ENCODE assay signal across 28 cellular contexts in the genomic region with DNA sequence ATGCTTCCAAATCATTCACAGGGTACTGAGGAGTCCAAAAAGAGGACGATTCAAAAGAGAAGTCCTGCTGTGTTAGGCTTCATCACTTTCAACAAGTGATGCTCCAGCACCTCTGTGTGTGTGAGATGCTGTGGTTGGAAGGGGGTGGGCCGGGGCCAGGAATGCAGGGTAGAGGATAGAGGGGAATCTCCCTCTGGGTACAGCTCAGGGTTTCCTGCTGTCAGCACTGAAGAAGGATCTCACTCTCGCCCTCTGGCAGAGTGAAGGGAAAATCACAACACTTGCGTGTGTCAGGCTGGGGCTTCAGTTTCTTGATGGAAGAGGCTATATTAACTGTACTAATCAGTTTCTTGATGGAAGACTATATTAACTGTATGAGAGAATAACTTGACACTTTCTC. TPM values are rescaled to one million over a fixed set of nuclear protein-coding genes. Genes with fewer than 3 reads are reported as not detected.
DNase-seq lines count a peak whose midpoint lies in the region; ATAC-seq, FAIRE-seq and TF ChIP-seq lines count a peak whose summit lies in the region.
"Had no signal": no experiment of that assay in that cellular context is flagged by ENCODE, and none has a peak within 500 bp of the region (broad histone marks: within the 10 kb centered on the region; RNA-seq: fewer than 3 reads in every experiment).

No MANE protein-coding gene starts in this region.

- H3K4me1 ChIP-seq in HepG2 (ENCODE audit: insufficient read depth, low read length): peaks cover 19% of the 10 kb centered on the region
- H3K4me1 ChIP-seq in right lobe of liver: peaks cover 0 to 4% (median 0%) of the 10 kb centered on the region in 4 donors
- H3K4me1 ChIP-seq in GM12878 (ENCODE audit: control insufficient read depth, insufficient read depth, low read length): no peaks in the 10 kb centered on the region
- H3K4me1 ChIP-seq in suprapubic skin: no peaks in the 10 kb centered on the region
- H3K4me1 ChIP-seq: breast epithelium, tibial nerve had no signal

- peak; percentile 44; the same call in 2 of the 3 replicates for ATAC-seq in HepG2
- ATAC-seq in right lobe of liver: no peak
- peak; percentile 45 for ATAC-seq in GM12878
- ATAC-seq in GM19463 (IDR thresholded peaks at IDR 0.05; ENCODE audit: unreplicated experiment): no peak
- ATAC-seq: left lung had no signal

- DNase-seq in HepG2 (ENCODE audit: low spot score) (no peak), right lobe of liver (no peak), GM12878 (ENCODE audit: low read depth, low spot score) (no peak), kidney glomerular epithelial cell (lab: John Stamatoyannopoulos, UW) (peak; percentile 12), AG08395 (ENCODE audit: low spot score) (no peak), CD1c-positive myeloid dendritic cell (ENCODE audit: extremely low spot score) (no peak), suprapubic skin (ENCODE audit: low spot score in 2 of 2) (no peak)
- DNase-seq: activated naive CD4-positive, alpha-beta T cell treated with anti-CD3 and anti-CD28 coated beads for 36 hours; effector CD4-positive, alpha-beta T cell; erythroblast; left lung; mesenchymal stem cell; nucleus accumbens; PC-9; SHP77 treated with DMSO at 0.1 percent for 48 hours; stimulated activated CD4-positive, alpha-beta T cell treated with anti-CD3 and anti-CD28 coated beads, Interleukin-1b, Interleukin-23, amount 100 ng/mL, for 48 hours; stimulated activated CD8-positive, alpha-beta memory T cell treated with anti-CD3 and anti-CD28 coated beads, Interleukin-4, amount 100 ng/mL, for 48 hours; SW 1271; T1000 had no signal

- H3K27me3 ChIP-seq in HepG2 (ENCODE audit: control insufficient read depth in 1 of 2, insufficient read depth in 2 of 2, low read length in 2 of 2) (peaks cover 0 to 17% of the 10 kb centered on the region in 2 experiments; a peak in 2 of 5 replicates), right lobe of liver (no peaks in the 10 kb centered on the region), GM12878 (replicated peaks in 1 of 2; ENCODE audit: control insufficient read depth in 2 of 2, insufficient read depth in 2 of 2, low read length in 1 of 2) (peaks cover 0 to 1% of the 10 kb centered on the region in 2 experiments; a peak in 2 of 4 replicates), suprapubic skin (peaks cover 10% of the 10 kb centered on the region)
- H3K27me3 ChIP-seq: left lung, tibial nerve had no signal

- SMC1A ChIA-PET in GM12878 (lab: Charles Lee; ENCODE audit: uncharacterized antibody, unreplicated experiment): no interaction called here

- H3K9me3 ChIP-seq in HepG2 (ENCODE audit: low read length) (no peaks in the 10 kb centered on the region), right lobe of liver (no peaks in the 10 kb centered on the region), GM12878 (replicated peaks; ENCODE audit: control insufficient read depth, insufficient read depth, low read length) (no peaks in the 10 kb centered on the region), suprapubic skin (no peaks in the 10 kb centered on the region)
- H3K9me3 ChIP-seq: breast epithelium, left lung, tibial nerve had no signal

- H3K27ac ChIP-seq in HepG2 (ENCODE audit: extremely low read length, insufficient read depth, low read length) (no peak overlapping the region), right lobe of liver (no peak overlapping the region), GM12878 (ENCODE audit: control insufficient read depth, insufficient read depth) (no peak overlapping the region), suprapubic skin (no peak overlapping the region)
- H3K27ac ChIP-seq: breast epithelium, left lung, PC-9, tibial nerve had no signal

- CTCF ChIA-PET in HepG2 (lab: Yijun Ruan, JAX; ENCODE audit: low intra/inter-chr PET ratio, low total read pairs) (no interaction called here), GM12878 (lab: Yijun Ruan, JAX) (no interaction called here)

- in situ Hi-C loops in HepG2 (cut with HindIII; ENCODE audit: extremely low pct_ligation_motif_present, low pct_unique_long_range_greater_than_20kb) (no loop called here), GM12878 (cut with MboI) (no loop called here)

- H3K79me2 ChIP-seq in HepG2 (ENCODE audit: insufficient read depth, low read length) (no peaks in the 10 kb centered on the region), GM12878 (ENCODE audit: control insufficient read depth, insufficient read depth, low read length) (no peaks in the 10 kb centered on the region)

- 8% methylated on average over 3 of the region's 4 CpGs for WGBS in HepG2 (ENCODE audit: low lambda C conversion rate)
- WGBS in right lobe of liver (ENCODE audit: insufficient coverage, low coverage, low lambda C conversion rate, missing lambda C conversion rate): 36% methylated on average over 3 of the region's 4 CpGs
- WGBS in GM12878 (ENCODE audit: insufficient coverage, insufficient replicate concordance, low lambda C conversion rate, missing lambda C conversion rate): 13% methylated on average over 4 of the region's 4 CpGs
- 17% methylated on average over 4 of the region's 4 CpGs for WGBS in suprapubic skin

- intact Hi-C loops in HepG2 (cut with micrococcal nuclease; ENCODE audit: unreplicated experiment) (no loop called here), right lobe of liver (cut with DNase I) (no loop called here), GM12878 (cut with micrococcal nuclease; ENCODE audit: unreplicated experiment) (no loop called here)

- TF ChIP-seq CTCF in HepG2 (CRISPR knock-in tag; IDR thresholded peaks at IDR 0.05): no peak
- no peak for TF ChIP-seq CTCF in right lobe of liver (IDR thresholded peaks at IDR 0.05)
- TF ChIP-seq CTCF in GM12878 (IDR thresholded peaks at IDR 0.05 in 2 of 3, conservative IDR thresholded peaks at IDR 0.05 in 1 of 3; ENCODE audit: control insufficient read depth in 2 of 3, extremely low read depth in 1 of 3, insufficient read depth in 1 of 3, low read depth in 3 of 3, low read length in 3 of 3): no peak
- no peak for TF ChIP-seq CTCF in suprapubic skin (IDR thresholded peaks at IDR 0.05)

- TF ChIP-seq EP300 in HepG2 (IDR thresholded peaks at IDR 0.05; ENCODE audit: low read depth in 2 of 2, low read length in 2 of 2): no peak
- no peak for TF ChIP-seq EP300 in HepG2 (CRISPR knock-in tag; IDR thresholded peaks at IDR 0.05; ENCODE audit: borderline replicate concordance)
- no peak for TF ChIP-seq EP300 in GM12878 (IDR thresholded peaks at IDR 0.05; ENCODE audit: borderline replicate concordance in 1 of 2, control insufficient read depth in 1 of 2, low read depth in 2 of 2, low read length in 2 of 2)
- TF ChIP-seq EP300 in suprapubic skin (IDR thresholded peaks at IDR 0.05): no peak

- POLR2A ChIA-PET in HepG2 (lab: Yijun Ruan, JAX): no interaction called here
- POLR2A ChIA-PET in GM12878 (lab: Charles Lee): no interaction called here

- no peak overlapping the region for H2AFZ ChIP-seq in HepG2 (ENCODE audit: low read length)
- H2AFZ ChIP-seq in GM12878 (ENCODE audit: control insufficient read depth, low read depth, low read length): no peak overlapping the region
- H2AFZ ChIP-seq: PC-9 had no signal

- no peak overlapping the region for H3K9ac ChIP-seq in HepG2 (ENCODE audit: insufficient read depth, low read depth, low read length)
- no peak overlapping the region for H3K9ac ChIP-seq in GM12878 (ENCODE audit: control insufficient read depth, insufficient read depth, low read length)

- TF ChIP-seq POLR2A in HepG2 (IDR thresholded peaks at IDR 0.05; ENCODE audit: insufficient read depth in 1 of 2, low read depth in 2 of 2, low read length in 2 of 2) (no peak), right lobe of liver (IDR thresholded peaks at IDR 0.05) (no peak), GM12878 (IDR thresholded peaks at IDR 0.05; ENCODE audit: low read depth, low read length) (no peak), suprapubic skin (IDR thresholded peaks at IDR 0.05) (no peak)

- no TSS peak for BruUV-seq in HepG2 (replicated peaks; lab: Mats Ljungman, UMichigan)
- no TSS peak for BruUV-seq in GM12878 (replicated peaks; lab: Mats Ljungman, UMichigan)

- no peak for TF ChIP-seq RAD21 in HepG2 (CRISPR knock-in tag; IDR thresholded peaks at IDR 0.05)
- TF ChIP-seq RAD21 in GM12878 (IDR thresholded peaks at IDR 0.05; ENCODE audit: insufficient read depth, low read depth, low read length): no peak

- RAD21 ChIA-PET in GM12878 (lab: Charles Lee; ENCODE audit: unreplicated experiment): no interaction called here

- H4K20me1 ChIP-seq in HepG2 (ENCODE audit: insufficient read depth, low read length): no peaks in the 10 kb centered on the region
- H4K20me1 ChIP-seq in GM12878 (ENCODE audit: control insufficient read depth, insufficient read depth): no peaks in the 10 kb centered on the region

- H3K36me3 ChIP-seq in HepG2 (replicated peaks in 1 of 2; ENCODE audit: control insufficient read depth in 1 of 2, insufficient read depth in 2 of 2, low read length in 2 of 2) (no peaks in the 10 kb centered on the region), right lobe of liver (no peaks in the 10 kb centered on the region), GM12878 (ENCODE audit: control insufficient read depth in 2 of 2, insufficient read depth in 2 of 2, low read length in 1 of 2) (no peaks in the 10 kb centered on the region), suprapubic skin (no peaks in the 10 kb centered on the region)
- H3K36me3 ChIP-seq: breast epithelium, left lung, tibial nerve had no signal

- H3K4me3 ChIP-seq in HepG2 (replicated peaks in 1 of 3; ENCODE audit: insufficient read depth in 1 of 3, low read depth in 2 of 3, low read length in 3 of 3) (no peak overlapping the region), right lobe of liver (no peak overlapping the region), GM12878 (no peak overlapping the region), suprapubic skin (no peak overlapping the region)
- H3K4me3 ChIP-seq: breast epithelium, left lung, PC-9, smooth muscle cell, tibial nerve had no signal

- no peak overlapping the region for H3K4me2 ChIP-seq in HepG2 (ENCODE audit: low read depth, low read length)
- H3K4me2 ChIP-seq in GM12878 (ENCODE audit: control insufficient read depth, insufficient read depth): no peak overlapping the region
- H3K4me2 ChIP-seq: PC-9, smooth muscle cell had no signal

- no peak for FAIRE-seq in HepG2 (lab: Jason Lieb, UNC)
- no peak for FAIRE-seq in GM12878 (lab: Jason Lieb, UNC)
- FAIRE-seq: G401.6 had no signal

RNA-seq across cellular contexts. Expression of gene ZNF407, which starts 18.0 kb away (rescaled TPM):
- 8.3 and 8.7 TPM in 2 replicates for total RNA-seq in HepG2 (2016; rRNA removed; fragmentation: Illumina TruSeq; extraction: Trizol)
- 3.8 and 5.4 TPM in 2 replicates for total RNA-seq in HepG2 (2016; cell fraction: cytosol; rRNA removed; fragmentation: Illumina TruSeq; extraction: Trizol; ENCODE audit: low read depth)
- 7.6 and 8.5 TPM in 2 replicates for total RNA-seq in HepG2 (2016; cell fraction: insoluble cytoplasmic fraction; rRNA removed; fragmentation: Illumina TruSeq; extraction: Trizol)
- 3.2 and 3.7 TPM in 2 replicates for total RNA-seq in HepG2 (2016; cell fraction: membrane; rRNA removed; fragmentation: Illumina TruSeq; extraction: Trizol)
- 30.6 and 34.2 TPM in 2 replicates for total RNA-seq in HepG2 (2016; cell fraction: nucleus; rRNA removed; fragmentation: Illumina TruSeq; extraction: Trizol)
- 2.2 and 2.3 TPM in 2 replicates for polyA plus RNA-seq in HepG2 (2011; rRNA removed)
- polyA plus RNA-seq in HepG2 (2011; cell fraction: cytosol; rRNA removed): 1.9 TPM in 2 replicates
- polyA plus RNA-seq in HepG2 (2011; cell fraction: nucleus; rRNA removed): 5.6 and 6.2 TPM in 2 replicates
- polyA plus RNA-seq in HepG2 (2012): 2.2 and 3.1 TPM in 2 replicates
- polyA plus RNA-seq in HepG2 (2016; cell fraction: cytosol; fragmentation: Illumina TruSeq; extraction: Trizol; ENCODE audit: low read depth): 0.15 and 0.18 TPM in 2 replicates
- polyA plus RNA-seq in HepG2 (2016; cell fraction: insoluble cytoplasmic fraction; fragmentation: Illumina TruSeq; extraction: Trizol; ENCODE audit: low read depth): 2.2 and 2.5 TPM in 2 replicates
- polyA plus RNA-seq in HepG2 (2016; cell fraction: membrane; fragmentation: Illumina TruSeq; extraction: Trizol; ENCODE audit: low read depth): 0.23 and 0.27 TPM in 2 replicates
- 5.1 and 5.5 TPM in 2 replicates for polyA plus RNA-seq in HepG2 (2016; cell fraction: nucleus; fragmentation: Illumina TruSeq; extraction: Trizol; ENCODE audit: insufficient read depth, low read depth)
- polyA minus RNA-seq in HepG2 (2011; rRNA and poly(A)+ RNA removed; ENCODE audit: low replicate concordance): 24.1 and 31.8 TPM in 2 replicates
- 5.8 and 8.0 TPM in 2 replicates for polyA minus RNA-seq in HepG2 (2011; cell fraction: cytosol; rRNA and poly(A)+ RNA removed)
- 109 and 118 TPM in 2 replicates for polyA minus RNA-seq in HepG2 (2011; cell fraction: nucleus; rRNA and poly(A)+ RNA removed)
- total RNA-seq in right lobe of liver: 1 to 10 TPM; 4.3 to 8.0 (median 5.7) TPM
- 81.4 and 81.8 TPM in 2 replicates for total RNA-seq in GM12878 (2013; cell fraction: nucleolus; rRNA removed)
- total RNA-seq in GM12878 (2014; rRNA removed): 10.1 and 11.2 TPM in 2 replicates
- 11.0 TPM in 2 replicates for total RNA-seq in GM12878 (2014; rRNA removed; fragmentation: Illumina TruSeq; extraction: Trizol)
- total RNA-seq in GM12878 (2021): 10.3 and 11.6 TPM in 2 replicates
- polyA plus RNA-seq in GM12878 (2011; ENCODE audit: low read depth): 2.1 TPM
- 3.9 and 4.5 TPM in 2 replicates for polyA plus RNA-seq in GM12878 (2011; rRNA removed)
- polyA plus RNA-seq in GM12878 (2011; cell fraction: cytosol; rRNA removed): 3.0 and 4.1 TPM in 2 replicates
- 7.4 and 10.7 TPM in 2 replicates for polyA plus RNA-seq in GM12878 (2011; cell fraction: nucleus; rRNA removed)
- polyA plus RNA-seq in GM12878 (2012): 2.9 and 3.1 TPM in 2 replicates
- polyA plus RNA-seq in GM12878 (2014; fragmentation: Illumina TruSeq; extraction: Trizol): 4.8 and 5.7 TPM in 2 replicates
- under 1 TPM; 0.69 to 0.88 TPM for polyA plus RNA-seq in GM12878 (2014; fragmentation: Nextera tagmentation; extraction: Ambion mirVana)
- 4.1 and 4.7 TPM in 2 replicates for polyA plus RNA-seq in GM12878 (2014; rRNA removed)
- 1 to 10 TPM; 5.8 to 6.3 TPM for polyA plus RNA-seq in GM12878 (2016; fragmentation: Nextera tagmentation; extraction: Ambion mirVana)
- polyA minus RNA-seq in GM12878 (2011; rRNA and poly(A)+ RNA removed): 32.5 and 34.8 TPM in 2 replicates
- 4.3 and 7.4 TPM in 2 replicates for polyA minus RNA-seq in GM12878 (2011; cell fraction: cytosol; rRNA and poly(A)+ RNA removed)
- 63.2 and 96.7 TPM in 2 replicates for polyA minus RNA-seq in GM12878 (2011; cell fraction: nucleus; rRNA and poly(A)+ RNA removed)
- total RNA-seq in suprapubic skin: 10 to 100 TPM; 10.7 to 22.1 (median 13.8) TPM

RNA-seq across cellular contexts. Expression of gene CNDP1, which starts 45.4 kb away (rescaled TPM):
- total RNA-seq in HepG2 (2016; rRNA removed; fragmentation: Illumina TruSeq; extraction: Trizol): not detected in 2 replicates
- not detected in 2 replicates for total RNA-seq in HepG2 (2016; cell fraction: cytosol; rRNA removed; fragmentation: Illumina TruSeq; extraction: Trizol; ENCODE audit: low read depth)
- total RNA-seq in HepG2 (2016; cell fraction: insoluble cytoplasmic fraction; rRNA removed; fragmentation: Illumina TruSeq; extraction: Trizol): 0.06 TPM in 1 of 2 replicates, not detected in the other
- not detected in 2 replicates for total RNA-seq in HepG2 (2016; cell fraction: membrane; rRNA removed; fragmentation: Illumina TruSeq; extraction: Trizol)
- total RNA-seq in HepG2 (2016; cell fraction: nucleus; rRNA removed; fragmentation: Illumina TruSeq; extraction: Trizol): not detected in 2 replicates
- polyA plus RNA-seq in HepG2 (2011; rRNA removed): 0.01 and 0.13 TPM in 2 replicates
- polyA plus RNA-seq in HepG2 (2011; cell fraction: cytosol; rRNA removed): 0.03 TPM in 1 of 2 replicates, not detected in the other
- 0.08 and 0.45 TPM in 2 replicates for polyA plus RNA-seq in HepG2 (2011; cell fraction: nucleus; rRNA removed)
- polyA plus RNA-seq in HepG2 (2012): 0.07 TPM in 1 of 2 replicates, not detected in the other
- polyA plus RNA-seq in HepG2 (2016; cell fraction: cytosol; fragmentation: Illumina TruSeq; extraction: Trizol; ENCODE audit: low read depth): not detected in 2 replicates
- not detected in 2 replicates for polyA plus RNA-seq in HepG2 (2016; cell fraction: insoluble cytoplasmic fraction; fragmentation: Illumina TruSeq; extraction: Trizol; ENCODE audit: low read depth)
- not detected in 2 replicates for polyA plus RNA-seq in HepG2 (2016; cell fraction: membrane; fragmentation: Illumina TruSeq; extraction: Trizol; ENCODE audit: low read depth)
- polyA plus RNA-seq in HepG2 (2016; cell fraction: nucleus; fragmentation: Illumina TruSeq; extraction: Trizol; ENCODE audit: insufficient read depth, low read depth): 0.25 TPM in 1 of 2 replicates, not detected in the other
- polyA minus RNA-seq in HepG2 (2011; rRNA and poly(A)+ RNA removed; ENCODE audit: low replicate concordance): not detected in 2 replicates
- polyA minus RNA-seq in HepG2 (2011; cell fraction: cytosol; rRNA and poly(A)+ RNA removed): not detected in 2 replicates
- polyA minus RNA-seq in HepG2 (2011; cell fraction: nucleus; rRNA and poly(A)+ RNA removed): 0.13 and 0.37 TPM in 2 replicates
- total RNA-seq in right lobe of liver: 10 to 100 TPM; 10.4 to 61.4 (median 28.4) TPM
- 0.39 TPM in 1 of 2 replicates, not detected in the other for total RNA-seq in GM12878 (2013; cell fraction: nucleolus; rRNA removed)
- total RNA-seq in GM12878 (2014; rRNA removed): not detected in 2 replicates
- total RNA-seq in GM12878 (2014; rRNA removed; fragmentation: Illumina TruSeq; extraction: Trizol): not detected in 2 replicates
- not detected in 2 replicates for total RNA-seq in GM12878 (2021)
- polyA plus RNA-seq in GM12878 (2011; ENCODE audit: low read depth): not detected
- not detected in 2 replicates for polyA plus RNA-seq in GM12878 (2011; rRNA removed)
- polyA plus RNA-seq in GM12878 (2011; cell fraction: cytosol; rRNA removed): 0.09 TPM in 1 of 2 replicates, not detected in the other
- 0.28 and 0.42 TPM in 2 replicates for polyA plus RNA-seq in GM12878 (2011; cell fraction: nucleus; rRNA removed)
- polyA plus RNA-seq in GM12878 (2012): 0.03 and 0.11 TPM in 2 replicates
- polyA plus RNA-seq in GM12878 (2014; fragmentation: Illumina TruSeq; extraction: Trizol): 0.04 TPM in 1 of 2 replicates, not detected in the other
- polyA plus RNA-seq in GM12878 (2014; fragmentation: Nextera tagmentation; extraction: Ambion mirVana): not detected
- polyA plus RNA-seq in GM12878 (2014; rRNA removed): not detected in 2 replicates
- under 1 TPM in 1 of 2 experiments, not detected in 1; 0.05 TPM for polyA plus RNA-seq in GM12878 (2016; fragmentation: Nextera tagmentation; extraction: Ambion mirVana)
- polyA minus RNA-seq in GM12878 (2011; rRNA and poly(A)+ RNA removed): not detected in 2 replicates
- not detected in 2 replicates for polyA minus RNA-seq in GM12878 (2011; cell fraction: cytosol; rRNA and poly(A)+ RNA removed)
- not detected in 2 replicates for polyA minus RNA-seq in GM12878 (2011; cell fraction: nucleus; rRNA and poly(A)+ RNA removed)
- total RNA-seq in suprapubic skin: 1 to 10 TPM in 1 of 4 donors, under 1 TPM in 2, not detected in 1; 0.21 to 1.1 (median 0.97) TPM
- total RNA-seq: A673; activated naive CD4-positive, alpha-beta T cell treated with anti-CD3 and anti-CD28 coated beads for 36 hours; left lung; LHCN-M2; NCI-H460; PC-9; smooth muscle cell had no signal
- polyA plus RNA-seq: BJ, smooth muscle cell had no signal

Comparison
In these comparisons a context has a peak if more than half of its experiments do, and no peak if none do; other contexts are left out.
1. ATAC-seq: peak in HepG2 (single experiment) and GM12878 (single experiment); none in right lobe of liver (0 of 4) and GM19463 (single experiment).
2. RNA of gene CNDP1, which starts 45.4 kb away (total RNA-seq): 10.4 to 61.4 TPM in right lobe of liver; 0.21 to 1.1 TPM in suprapubic skin, 0.06 TPM in HepG2 and 0.39 TPM in GM12878; every median in the first group is over 4 times any median in the second.